In genomic region chr13:34432234-34432633, GRCh38 we compare ENCODE assay signal across 17 cellular contexts.
A peak's percentile ranks its signal among the peaks of the same experiment; 100 is the strongest.
DNase-seq lines count a peak whose midpoint lies in the region; ATAC-seq, FAIRE-seq and TF ChIP-seq lines count a peak whose summit lies in the region.
"Had no signal": no experiment of that assay in that cellular context is flagged by ENCODE, and none has a peak within 500 bp of the region (broad histone marks: within the 10 kb centered on the region; RNA-seq: fewer than 3 reads in every experiment).

No MANE protein-coding gene starts in this region.

- POLR2A ChIA-PET in HEK293 (lab: Yijun Ruan, JAX): no interaction called here

- H3K4me3 Mint-ChIP-seq in activated T-cell treated with anti-CD3 and anti-CD28 coated beads, Interleukin-2, amount 50 U/mL, for 4 hours: no peak overlapping the region
- H3K4me3 Mint-ChIP-seq: CD4-positive, alpha-beta T cell had no signal

- H3K9me3 Mint-ChIP-seq in activated T-cell treated with anti-CD3 and anti-CD28 coated beads, Interleukin-2, amount 50 U/mL, for 4 hours: peaks cover 3% of the 10 kb centered on the region
- H3K9me3 Mint-ChIP-seq: CD4-positive, alpha-beta T cell had no signal

- H3K4me3 ChIP-seq in HEK293 (ENCODE audit: low read depth, low read length): no peak overlapping the region
- H3K4me3 ChIP-seq: A549 had no signal

- no peaks in the 10 kb centered on the region for H3K27me3 Mint-ChIP-seq in activated T-cell treated with anti-CD3 and anti-CD28 coated beads, Interleukin-2, amount 50 U/mL, for 4 hours (ENCODE audit: low read depth)
- H3K27me3 Mint-ChIP-seq: CD4-positive, alpha-beta T cell had no signal

- DNase-seq in NCI-H146 (lab: John Stamatoyannopoulos, UW) (peak; percentile 35), NCI-H69 (lab: John Stamatoyannopoulos, UW) (peak; percentile 82), cerebellar nuclear complex (lab: John Stamatoyannopoulos, UW) (no peak)
- DNase-seq in activated CD8-positive, alpha-beta memory T cell treated with anti-CD3 and anti-CD28 coated beads, Interleukin-2, amount 50 U/mL, for 4 hours: no peak
- DNase-seq in effector CD4-positive, alpha-beta T cell: no peak
- DNase-seq in activated T-cell treated with anti-CD3 and anti-CD28 coated beads, Interleukin-2, amount 50 U/mL, for 4 hours: no peak
- DNase-seq: AML-193; CD4-positive, alpha-beta T cell; DMS79; GF-D8; GOT3; H7 had no signal

- no peak for ATAC-seq in activated T-cell treated with anti-CD3 and anti-CD28 coated beads, Interleukin-2, amount 50 U/mL, for 4 hours
- ATAC-seq: A549, HCT116 had no signal

- CTCF ChIA-PET in HEK293 (lab: Yijun Ruan, JAX): no interaction called here

- no peaks in the 10 kb centered on the region for H3K36me3 ChIP-seq in HEK293 (ENCODE audit: control insufficient read depth in 2 of 2, insufficient read depth in 1 of 2, low read length in 2 of 2)

- TF ChIP-seq CTCF in HEK293 (tag by site-specific recombination; IDR thresholded peaks at IDR 0.05): no peak

- no peaks in the 10 kb centered on the region for H3K9me3 ChIP-seq in HEK293 (ENCODE audit: control insufficient read depth, insufficient read depth, low read depth, low read length)
- H3K9me3 ChIP-seq: A549 had no signal

- no peaks in the 10 kb centered on the region for H3K4me1 Mint-ChIP-seq in activated T-cell treated with anti-CD3 and anti-CD28 coated beads, Interleukin-2, amount 50 U/mL, for 4 hours (ENCODE audit: low read depth)

- H3K36me3 Mint-ChIP-seq in activated T-cell treated with anti-CD3 and anti-CD28 coated beads, Interleukin-2, amount 50 U/mL, for 4 hours (ENCODE audit: insufficient read depth): no peaks in the 10 kb centered on the region

- H3K27ac ChIP-seq in HEK293 (ENCODE audit: extremely low read depth, low read depth, low read length): no peak overlapping the region
- H3K27ac ChIP-seq: A549, C4-2B had no signal

- peak; percentile 56 for FAIRE-seq in islet of Langerhans (lab: Jason Lieb, UNC)
- FAIRE-seq: A549 had no signal

- no peaks in the 10 kb centered on the region for H3K4me1 ChIP-seq in HEK293 (ENCODE audit: control insufficient read depth, insufficient read depth, low read length)

TF ChIP-seq in HEK293, 187 proteins besides CTCF, POLR2A, EP300 and RAD21:
- TF ChIP-seq ZNF366 (tag by site-specific recombination; conservative IDR thresholded peaks at IDR 0.05) (no peak), ZNF138 (tag by site-specific recombination; IDR thresholded peaks at IDR 0.05; ENCODE audit: borderline replicate concordance) (no peak), FEZF1 (tag by site-specific recombination; IDR thresholded peaks at IDR 0.05) (peak; percentile 33; the same call in 1 of the 2 replicates), ZBTB48 (tag by site-specific recombination; IDR thresholded peaks at IDR 0.05) (no peak), SP7 (tag by site-specific recombination; IDR thresholded peaks at IDR 0.05) (peak; percentile 89), ZNF184 (tag by site-specific recombination; IDR thresholded peaks at IDR 0.05) (no peak), ZNF514 (tag by site-specific recombination; IDR thresholded peaks at IDR 0.05) (no peak), ZNF623 (tag by site-specific recombination; IDR thresholded peaks at IDR 0.05) (no peak), ZNF792 (tag by site-specific recombination; IDR thresholded peaks at IDR 0.05) (no peak), ZNF488 (tag by site-specific recombination; IDR thresholded peaks at IDR 0.05) (no peak), PRDM10 (tag by site-specific recombination; IDR thresholded peaks at IDR 0.05) (no peak), ZBTB6 (tag by site-specific recombination; IDR thresholded peaks at IDR 0.05) (no peak), ZNF561 (tag by site-specific recombination; IDR thresholded peaks at IDR 0.05; ENCODE audit: borderline replicate concordance) (no peak)
- TF ChIP-seq, protein P1, sequence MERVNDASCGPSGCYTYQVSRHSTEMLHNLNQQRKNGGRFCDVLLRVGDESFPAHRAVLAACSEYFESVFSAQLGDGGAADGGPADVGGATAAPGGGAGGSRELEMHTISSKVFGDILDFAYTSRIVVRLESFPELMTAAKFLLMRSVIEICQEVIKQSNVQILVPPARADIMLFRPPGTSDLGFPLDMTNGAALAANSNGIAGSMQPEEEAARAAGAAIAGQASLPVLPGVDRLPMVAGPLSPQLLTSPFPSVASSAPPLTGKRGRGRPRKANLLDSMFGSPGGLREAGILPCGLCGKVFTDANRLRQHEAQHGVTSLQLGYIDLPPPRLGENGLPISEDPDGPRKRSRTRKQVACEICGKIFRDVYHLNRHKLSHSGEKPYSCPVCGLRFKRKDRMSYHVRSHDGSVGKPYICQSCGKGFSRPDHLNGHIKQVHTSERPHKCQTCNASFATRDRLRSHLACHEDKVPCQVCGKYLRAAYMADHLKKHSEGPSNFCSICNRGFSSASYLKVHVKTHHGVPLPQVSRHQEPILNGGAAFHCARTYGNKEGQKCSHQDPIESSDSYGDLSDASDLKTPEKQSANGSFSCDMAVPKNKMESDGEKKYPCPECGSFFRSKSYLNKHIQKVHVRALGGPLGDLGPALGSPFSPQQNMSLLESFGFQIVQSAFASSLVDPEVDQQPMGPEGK (tag by site-specific recombination; IDR thresholded peaks at IDR 0.05): no peak

Comparison
In these comparisons a context has a peak if more than half of its experiments do, and no peak if none do; other contexts are left out.
1. DNase-seq: peak in NCI-H146 (single experiment) and NCI-H69 (single experiment); none in cerebellar nuclear complex (0 of 2), activated CD8-positive, alpha-beta memory T cell treated with anti-CD3 and anti-CD28 coated beads, Interleukin-2, amount 50 U/mL, for 4 hours (single experiment), effector CD4-positive, alpha-beta T cell (single experiment) and activated T-cell treated with anti-CD3 and anti-CD28 coated beads, Interleukin-2, amount 50 U/mL, for 4 hours (single experiment).